ENCODE assay signal across 1 cellular context in the genomic region with DNA sequence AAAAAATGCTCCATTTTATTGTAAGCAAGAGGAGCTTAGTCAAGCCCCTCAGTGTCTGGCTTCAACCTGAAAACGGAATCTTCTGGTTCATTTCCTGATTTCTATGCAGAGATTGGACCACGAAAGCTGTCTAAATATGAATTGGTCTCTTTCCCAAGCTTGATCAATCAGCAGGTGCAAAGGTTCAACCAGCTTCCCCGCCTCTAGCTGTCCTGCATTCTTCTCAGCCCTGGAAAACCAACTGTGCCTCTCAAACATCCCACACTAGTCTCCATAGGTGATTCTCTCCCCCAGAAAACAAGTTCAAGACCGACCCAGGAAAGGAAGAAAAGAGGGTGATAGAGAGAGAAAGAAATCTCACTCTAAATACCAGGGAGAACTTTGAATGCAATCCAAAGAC.
TF ChIP-seq lines count a peak whose summit lies in the region.

No MANE protein-coding gene starts in this region.

TF ChIP-seq in HepG2, 621 proteins besides CTCF, POLR2A, EP300 and RAD21 (continued from another document):
- TF ChIP-seq, protein P1, sequence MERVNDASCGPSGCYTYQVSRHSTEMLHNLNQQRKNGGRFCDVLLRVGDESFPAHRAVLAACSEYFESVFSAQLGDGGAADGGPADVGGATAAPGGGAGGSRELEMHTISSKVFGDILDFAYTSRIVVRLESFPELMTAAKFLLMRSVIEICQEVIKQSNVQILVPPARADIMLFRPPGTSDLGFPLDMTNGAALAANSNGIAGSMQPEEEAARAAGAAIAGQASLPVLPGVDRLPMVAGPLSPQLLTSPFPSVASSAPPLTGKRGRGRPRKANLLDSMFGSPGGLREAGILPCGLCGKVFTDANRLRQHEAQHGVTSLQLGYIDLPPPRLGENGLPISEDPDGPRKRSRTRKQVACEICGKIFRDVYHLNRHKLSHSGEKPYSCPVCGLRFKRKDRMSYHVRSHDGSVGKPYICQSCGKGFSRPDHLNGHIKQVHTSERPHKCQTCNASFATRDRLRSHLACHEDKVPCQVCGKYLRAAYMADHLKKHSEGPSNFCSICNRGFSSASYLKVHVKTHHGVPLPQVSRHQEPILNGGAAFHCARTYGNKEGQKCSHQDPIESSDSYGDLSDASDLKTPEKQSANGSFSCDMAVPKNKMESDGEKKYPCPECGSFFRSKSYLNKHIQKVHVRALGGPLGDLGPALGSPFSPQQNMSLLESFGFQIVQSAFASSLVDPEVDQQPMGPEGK (CRISPR knock-in tag; IDR thresholded peaks at IDR 0.05): 0 out of 2 replicates have a peak, but pooled peaks have one; percentile 36
- TF ChIP-seq, protein P2, sequence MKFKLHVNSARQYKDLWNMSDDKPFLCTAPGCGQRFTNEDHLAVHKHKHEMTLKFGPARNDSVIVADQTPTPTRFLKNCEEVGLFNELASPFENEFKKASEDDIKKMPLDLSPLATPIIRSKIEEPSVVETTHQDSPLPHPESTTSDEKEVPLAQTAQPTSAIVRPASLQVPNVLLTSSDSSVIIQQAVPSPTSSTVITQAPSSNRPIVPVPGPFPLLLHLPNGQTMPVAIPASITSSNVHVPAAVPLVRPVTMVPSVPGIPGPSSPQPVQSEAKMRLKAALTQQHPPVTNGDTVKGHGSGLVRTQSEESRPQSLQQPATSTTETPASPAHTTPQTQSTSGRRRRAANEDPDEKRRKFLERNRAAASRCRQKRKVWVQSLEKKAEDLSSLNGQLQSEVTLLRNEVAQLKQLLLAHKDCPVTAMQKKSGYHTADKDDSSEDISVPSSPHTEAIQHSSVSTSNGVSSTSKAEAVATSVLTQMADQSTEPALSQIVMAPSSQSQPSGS (CRISPR knock-in tag; IDR thresholded peaks at IDR 0.05): peak; percentile 16; the same call in 1 of the 2 replicates
- TF ChIP-seq ZSCAN25 (CRISPR knock-in tag; IDR thresholded peaks at IDR 0.05) (no peak), ZNF292 (CRISPR knock-in tag; IDR thresholded peaks at IDR 0.05; ENCODE audit: borderline replicate concordance, low read depth) (peak; percentile 50; the same call in 1 of the 2 replicates), BCL6 (CRISPR knock-in tag; IDR thresholded peaks at IDR 0.05) (peak; percentile 69)
